Comparison of ENCODE assay signal across 8 cellular contexts in genomic region chr11:66052664-66052982, GRCh38. TPM values are rescaled to one million over a fixed set of nuclear protein-coding genes. Genes with fewer than 3 reads are reported as not detected.
DNase-seq lines count a peak whose midpoint lies in the region; ATAC-seq, FAIRE-seq and TF ChIP-seq lines count a peak whose summit lies in the region.

No MANE protein-coding gene starts in this region.

- H4K20me1 ChIP-seq in SK-N-SH (ENCODE audit: insufficient read depth), result no peaks in the 10 kb centered on the region

- H3K4me1 ChIP-seq in SK-N-SH (ENCODE audit: control insufficient read depth in 1 of 2, insufficient read depth in 2 of 2, low read depth in 1 of 2, low read length in 1 of 2) (peaks cover 15 to 37% of the 10 kb centered on the region in 2 experiments; a peak in 2 of 4 replicates), kidney (ENCODE audit: control insufficient read depth in 1 of 2, insufficient read depth in 1 of 2, low read depth in 1 of 2, low read length in 2 of 2) (peaks cover 5 to 15% of the 10 kb centered on the region in 2 donors), suprapubic skin (peaks cover 24% of the 10 kb centered on the region)

- no peak for TF ChIP-seq POLR2A in suprapubic skin (IDR thresholded peaks at IDR 0.05)

- peaks cover 54% of the 10 kb centered on the region for H3K79me2 ChIP-seq in SK-N-SH (ENCODE audit: insufficient read depth)

- peaks cover 32% of the 10 kb centered on the region for H3K4me1 Mint-ChIP-seq in activated naive CD8-positive, alpha-beta T cell treated with anti-CD3 and anti-CD28 coated beads for 36 hours

- peak overlapping the region; percentile 97 for H3K27ac Mint-ChIP-seq in activated naive CD8-positive, alpha-beta T cell treated with anti-CD3 and anti-CD28 coated beads for 36 hours

- intact Hi-C loops in kidney (cut with DNase I), result no loop called here

- peaks cover 9% of the 10 kb centered on the region for H3K27me3 Mint-ChIP-seq in activated naive CD8-positive, alpha-beta T cell treated with anti-CD3 and anti-CD28 coated beads for 36 hours

- DNase-seq in SK-N-SH (no peak), kidney (peak; percentile 43), suprapubic skin (ENCODE audit: low spot score in 2 of 2) (no peak), C1 segment of cervical spinal cord (lab: John Stamatoyannopoulos, UW) (no peak), midbrain (lab: John Stamatoyannopoulos, UW) (no peak)
- no peak for DNase-seq in activated naive CD8-positive, alpha-beta T cell treated with anti-CD3 and anti-CD28 coated beads for 36 hours

- H3K9ac ChIP-seq in SK-N-SH (peak overlapping the region; percentile 95), kidney (ENCODE audit: low read length in 2 of 2) (peak overlapping the region; percentile 72 to 91)

- no peak for FAIRE-seq in kidney (lab: Jason Lieb, UNC)

- POLR2A ChIA-PET in SK-N-SH (lab: Yijun Ruan, JAX), result interaction anchor here (1.3 to 2.4 kb wide), 3 partner anchors 8 to 50 kb away, joined by 3 to 8 read pairs (median 6); partner anchors contain the start of gene BANF1

- TF ChIP-seq EP300 in SK-N-SH (IDR thresholded peaks at IDR 0.05; ENCODE audit: borderline replicate concordance in 1 of 2, low read depth in 1 of 2, low read length in 1 of 2) (no peak), suprapubic skin (IDR thresholded peaks at IDR 0.05) (no peak)

- ATAC-seq in SK-N-SH treated with all-trans-retinoic acid at 6 μM for 48 hours (no peak; the same call in 2 of the 3 replicates), GM18861 (IDR thresholded peaks at IDR 0.05; ENCODE audit: unreplicated experiment) (no peak)

- H2AFZ ChIP-seq in SK-N-SH (ENCODE audit: low read depth), result 0 out of 2 replicates have a peak overlapping the region, but pooled peaks have one; percentile 72

- H3K27me3 ChIP-seq in SK-N-SH (ENCODE audit: insufficient read depth) (no peaks in the 10 kb centered on the region), suprapubic skin (peaks cover 20% of the 10 kb centered on the region)

- H3K36me3 Mint-ChIP-seq in activated naive CD8-positive, alpha-beta T cell treated with anti-CD3 and anti-CD28 coated beads for 36 hours, result peaks cover 29% of the 10 kb centered on the region

- H3K9me3 Mint-ChIP-seq in activated naive CD8-positive, alpha-beta T cell treated with anti-CD3 and anti-CD28 coated beads for 36 hours, result no peaks in the 10 kb centered on the region

- CTCF ChIA-PET in SK-N-SH (lab: Yijun Ruan, JAX), result interaction anchor here (0.7 to 6.7 kb wide), 9 partner anchors 11 to 168 kb away, joined by 3 to 101 read pairs (median 5); partner anchors contain the start of gene PACS1

- no peaks in the 10 kb centered on the region for H3K9me2 ChIP-seq in SK-N-SH

- WGBS in SK-N-SH (ENCODE audit: low lambda C conversion rate), result 0% methylated on average over 15 of the region's 17 CpGs
- 0% methylated on average over 7 of the region's 17 CpGs for WGBS in suprapubic skin

- H3K27ac ChIP-seq in SK-N-SH (ENCODE audit: low read depth in 2 of 2, low read length in 1 of 2) (peak overlapping the region; percentile 81 to 86), kidney (ENCODE audit: low read depth in 2 of 2, low read length in 2 of 2) (peak overlapping the region; percentile 55 to 63), suprapubic skin (peak overlapping the region; percentile 88)

- H3K4me3 Mint-ChIP-seq in activated naive CD8-positive, alpha-beta T cell treated with anti-CD3 and anti-CD28 coated beads for 36 hours, result peak overlapping the region; percentile 99

- H3K4me3 ChIP-seq in SK-N-SH (ENCODE audit: low read depth in 2 of 2, low read length in 1 of 2) (peak overlapping the region; percentile 90 to 99), kidney (ENCODE audit: low read length in 2 of 2) (peak overlapping the region; percentile 88), suprapubic skin (peak overlapping the region; percentile 85)

- H3K36me3 ChIP-seq in SK-N-SH (replicated peaks in 1 of 2; ENCODE audit: control insufficient read depth in 1 of 2, insufficient read depth in 2 of 2, low read length in 1 of 2), result peaks cover 32 to 42% of the 10 kb centered on the region in 2 experiments
- peaks cover 18 to 26% of the 10 kb centered on the region in 2 donors for H3K36me3 ChIP-seq in kidney (ENCODE audit: control insufficient read depth in 1 of 2, insufficient read depth in 2 of 2, low read length in 2 of 2)
- peaks cover 39% of the 10 kb centered on the region for H3K36me3 ChIP-seq in suprapubic skin

- TF ChIP-seq RAD21 in SK-N-SH (IDR thresholded peaks at IDR 0.05; ENCODE audit: low read length), result no peak

- H3F3A ChIP-seq in SK-N-SH (replicated peaks; ENCODE audit: insufficient read depth), result no peaks in the 10 kb centered on the region

- H3K9me3 ChIP-seq in SK-N-SH (no peaks in the 10 kb centered on the region), kidney (ENCODE audit: control insufficient read depth in 1 of 2, low read length in 2 of 2) (no peaks in the 10 kb centered on the region), suprapubic skin (no peaks in the 10 kb centered on the region)

- TF ChIP-seq CTCF in SK-N-SH (IDR thresholded peaks at IDR 0.05), result no peak
- TF ChIP-seq CTCF in kidney (IDR thresholded peaks at IDR 0.05; ENCODE audit: borderline replicate concordance, extremely low read depth, insufficient read depth), result no peak
- TF ChIP-seq CTCF in suprapubic skin (IDR thresholded peaks at IDR 0.05), result no peak

- peak overlapping the region; percentile 79 for H3K4me2 ChIP-seq in SK-N-SH

TF ChIP-seq in SK-N-SH, 30 proteins besides CTCF, POLR2A, EP300 and RAD21 (continues in another document):
- TF ChIP-seq NRF1 (IDR thresholded peaks at IDR 0.05; ENCODE audit: low read depth, low read length) (no peak), FOXM1 (IDR thresholded peaks at IDR 0.05; ENCODE audit: low read depth) (no peak)

TF ChIP-seq in SK-N-SH treated with all-trans-retinoic acid at 6 μM for 48 hours, 23 proteins besides CTCF, POLR2A, EP300 and RAD21:
- TF ChIP-seq ZC3H10 (CRISPR knock-in tag; IDR thresholded peaks at IDR 0.05) (no peak), POU6F1 (CRISPR knock-in tag; IDR thresholded peaks at IDR 0.05; ENCODE audit: borderline replicate concordance, low read depth) (no peak)

RNA-seq across cellular contexts. Expression of gene SF3B2, which starts 0.5 kb away (rescaled TPM):
- polyA plus RNA-seq in SK-N-SH (2012; rRNA removed) (90.9 and 128 TPM in 2 replicates), kidney (ENCODE audit: insufficient read depth, low read depth, low replicate concordance) (114 TPM)
- polyA plus RNA-seq in SK-N-SH (2012; cell fraction: cytosol; rRNA removed), result 118 and 127 TPM in 2 replicates
- polyA plus RNA-seq in SK-N-SH (2012; cell fraction: nucleus; rRNA removed), result 148 and 167 TPM in 2 replicates
- 100 to 1,000 TPM; 268 TPM for total RNA-seq in activated naive CD8-positive, alpha-beta T cell treated with anti-CD3 and anti-CD28 coated beads for 36 hours
- total RNA-seq in kidney (172 TPM), suprapubic skin (100 to 1,000 TPM; 117 to 175 (median 149) TPM)

RNA-seq across cellular contexts. Expression of gene GAL3ST3, which starts 3.7 kb away (rescaled TPM):
- polyA plus RNA-seq in SK-N-SH (2012; rRNA removed) (1.9 and 3.2 TPM in 2 replicates), kidney (ENCODE audit: insufficient read depth, low read depth, low replicate concordance) (7.6 TPM)
- polyA plus RNA-seq in SK-N-SH (2012; cell fraction: cytosol; rRNA removed), result 1.7 and 3.4 TPM in 2 replicates
- 4.0 and 7.2 TPM in 2 replicates for polyA plus RNA-seq in SK-N-SH (2012; cell fraction: nucleus; rRNA removed)
- total RNA-seq in activated naive CD8-positive, alpha-beta T cell treated with anti-CD3 and anti-CD28 coated beads for 36 hours, result under 1 TPM; 0.70 to 0.95 TPM
- total RNA-seq in kidney (2.5 TPM), suprapubic skin (not detected)

RNA-seq across cellular contexts. Expression of gene PACS1, which starts 17.4 kb away (rescaled TPM):
- polyA plus RNA-seq in SK-N-SH (2012; rRNA removed) (24.8 and 37.3 TPM in 2 replicates), kidney (ENCODE audit: insufficient read depth, low read depth, low replicate concordance) (23.7 TPM)
- 22.0 and 34.4 TPM in 2 replicates for polyA plus RNA-seq in SK-N-SH (2012; cell fraction: cytosol; rRNA removed)
- 63.3 and 63.4 TPM in 2 replicates for polyA plus RNA-seq in SK-N-SH (2012; cell fraction: nucleus; rRNA removed)
- 10 to 100 TPM; 58.4 to 61.4 TPM for total RNA-seq in activated naive CD8-positive, alpha-beta T cell treated with anti-CD3 and anti-CD28 coated beads for 36 hours
- total RNA-seq in kidney (91.8 TPM), suprapubic skin (10 to 100 TPM; 30.5 to 78.6 (median 41.8) TPM)

RNA-seq across cellular contexts. Expression of gene CATSPER1, which starts 26.3 kb away (rescaled TPM):
- polyA plus RNA-seq in SK-N-SH (2012; rRNA removed) (1.9 and 2.2 TPM in 2 replicates), kidney (ENCODE audit: insufficient read depth, low read depth, low replicate concordance) (not detected)
- polyA plus RNA-seq in SK-N-SH (2012; cell fraction: cytosol; rRNA removed), result 1.5 and 2.3 TPM in 2 replicates
- 1.2 and 1.5 TPM in 2 replicates for polyA plus RNA-seq in SK-N-SH (2012; cell fraction: nucleus; rRNA removed)
- not detected for total RNA-seq in activated naive CD8-positive, alpha-beta T cell treated with anti-CD3 and anti-CD28 coated beads for 36 hours
- total RNA-seq in kidney (0.76 TPM), suprapubic skin (not detected)

RNA-seq across cellular contexts. Expression of gene CST6, which starts 40.8 kb away (rescaled TPM):
- polyA plus RNA-seq in SK-N-SH (2012; rRNA removed), result 0.60 and 0.90 TPM in 2 replicates
- polyA plus RNA-seq in SK-N-SH (2012; cell fraction: cytosol; rRNA removed), result 0.24 and 0.52 TPM in 2 replicates
- 0.28 and 0.71 TPM in 2 replicates for polyA plus RNA-seq in SK-N-SH (2012; cell fraction: nucleus; rRNA removed)
- total RNA-seq in activated naive CD8-positive, alpha-beta T cell treated with anti-CD3 and anti-CD28 coated beads for 36 hours, result not detected
- total RNA-seq in kidney, result 5.9 TPM
- 1.2 TPM for polyA plus RNA-seq in kidney (ENCODE audit: insufficient read depth, low read depth, low replicate concordance)
- 1,000 to 10,000 TPM in 2 of 4 donors, 100 to 1,000 TPM in 1, 10 to 100 TPM in 1; 48.8 to 2,556 (median 968) TPM for total RNA-seq in suprapubic skin
